ENCODE assay signal across 1 cellular context in the genomic region with DNA sequence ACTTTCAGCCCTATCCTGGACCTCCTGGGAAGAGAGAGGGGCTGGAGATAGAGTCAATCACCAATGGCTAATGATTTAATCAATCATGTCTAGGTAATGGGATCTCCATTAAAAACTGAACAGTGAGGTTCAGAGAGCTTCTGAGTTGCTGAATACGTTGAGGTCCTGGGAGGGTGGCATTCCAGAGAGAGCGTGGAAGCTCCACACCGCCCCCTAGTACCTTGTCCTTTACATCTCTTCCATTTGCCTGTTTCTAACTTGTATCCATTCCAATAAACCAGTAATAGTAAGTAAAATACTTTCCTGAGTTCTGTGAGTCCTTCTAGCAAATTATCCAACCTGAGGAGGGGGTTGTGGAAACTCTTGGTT.
TF ChIP-seq lines count a peak whose summit lies in the region.

No MANE protein-coding gene starts in this region.

TF ChIP-seq in A549, 52 proteins besides CTCF, POLR2A, EP300 and RAD21 (continued from another document):
- TF ChIP-seq, protein P1, sequence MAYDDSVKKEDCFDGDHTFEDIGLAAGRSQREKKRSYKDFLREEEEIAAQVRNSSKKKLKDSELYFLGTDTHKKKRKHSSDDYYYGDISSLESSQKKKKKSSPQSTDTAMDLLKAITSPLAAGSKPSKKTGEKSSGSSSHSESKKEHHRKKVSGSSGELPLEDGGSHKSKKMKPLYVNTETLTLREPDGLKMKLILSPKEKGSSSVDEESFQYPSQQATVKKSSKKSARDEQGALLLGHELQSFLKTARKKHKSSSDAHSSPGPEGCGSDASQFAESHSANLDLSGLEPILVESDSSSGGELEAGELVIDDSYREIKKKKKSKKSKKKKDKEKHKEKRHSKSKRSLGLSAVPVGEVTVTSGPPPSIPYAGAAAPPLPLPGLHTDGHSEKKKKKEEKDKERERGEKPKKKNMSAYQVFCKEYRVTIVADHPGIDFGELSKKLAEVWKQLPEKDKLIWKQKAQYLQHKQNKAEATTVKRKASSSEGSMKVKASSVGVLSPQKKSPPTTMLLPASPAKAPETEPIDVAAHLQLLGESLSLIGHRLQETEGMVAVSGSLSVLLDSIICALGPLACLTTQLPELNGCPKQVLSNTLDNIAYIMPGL (CRISPR knock-in tag; IDR thresholded peaks at IDR 0.05; ENCODE audit: borderline replicate concordance) = no peak
- no peak for TF ChIP-seq RARB (CRISPR knock-in tag; IDR thresholded peaks at IDR 0.05)
- no peak for TF ChIP-seq HOXB13 (CRISPR knock-in tag; IDR thresholded peaks at IDR 0.05; ENCODE audit: low read depth)
- TF ChIP-seq RFX5 (IDR thresholded peaks at IDR 0.05) = no peak
- TF ChIP-seq, protein P2, sequence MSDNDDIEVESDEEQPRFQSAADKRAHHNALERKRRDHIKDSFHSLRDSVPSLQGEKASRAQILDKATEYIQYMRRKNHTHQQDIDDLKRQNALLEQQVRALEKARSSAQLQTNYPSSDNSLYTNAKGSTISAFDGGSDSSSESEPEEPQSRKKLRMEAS (IDR thresholded peaks at IDR 0.05) = no peak
- TF ChIP-seq EHF (CRISPR knock-in tag; IDR thresholded peaks at IDR 0.05) = no peak
- TF ChIP-seq, protein P3, sequence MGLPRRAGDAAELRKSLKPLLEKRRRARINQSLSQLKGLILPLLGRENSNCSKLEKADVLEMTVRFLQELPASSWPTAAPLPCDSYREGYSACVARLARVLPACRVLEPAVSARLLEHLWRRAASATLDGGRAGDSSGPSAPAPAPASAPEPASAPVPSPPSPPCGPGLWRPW (IDR thresholded peaks at IDR 0.05) = no peak
- no peak for TF ChIP-seq RCOR1 (IDR thresholded peaks at IDR 0.05; ENCODE audit: low read depth, low read length)
